ENCODE assay signal across 9 cellular contexts in genomic region chr3:106001923-106002322, GRCh38.
"Had no signal": no experiment of that assay in that cellular context is flagged by ENCODE, and none has a peak within 500 bp of the region (broad histone marks: within the 10 kb centered on the region; RNA-seq: fewer than 3 reads in every experiment).

No MANE protein-coding gene starts in this region.

- H3K9ac ChIP-seq: KMS-11 had no signal

- H3K27ac Mint-ChIP-seq: HFFc6 had no signal

- ATAC-seq: HCT116 had no signal

- H3K4me3 Mint-ChIP-seq: HFFc6 had no signal

- H3K4me1 ChIP-seq: HAP-1 had no signal

- H3K27ac ChIP-seq: KMS-11 had no signal

- DNase-seq: GOT3, H7, HFFc6, IMR-90, KBM-7 had no signal

- H3K36me3 ChIP-seq: HAP-1 had no signal

- H3K4me3 ChIP-seq: HAP-1 had no signal

- H3K9me3 Mint-ChIP-seq: HFFc6 had no signal

- FAIRE-seq: HTR-8/SVneo had no signal

- H3K9me3 ChIP-seq: HAP-1 had no signal

- H3K4me2 ChIP-seq: KMS-11 had no signal
